8 cellular contexts compared by ENCODE assay signal in the genomic region with DNA sequence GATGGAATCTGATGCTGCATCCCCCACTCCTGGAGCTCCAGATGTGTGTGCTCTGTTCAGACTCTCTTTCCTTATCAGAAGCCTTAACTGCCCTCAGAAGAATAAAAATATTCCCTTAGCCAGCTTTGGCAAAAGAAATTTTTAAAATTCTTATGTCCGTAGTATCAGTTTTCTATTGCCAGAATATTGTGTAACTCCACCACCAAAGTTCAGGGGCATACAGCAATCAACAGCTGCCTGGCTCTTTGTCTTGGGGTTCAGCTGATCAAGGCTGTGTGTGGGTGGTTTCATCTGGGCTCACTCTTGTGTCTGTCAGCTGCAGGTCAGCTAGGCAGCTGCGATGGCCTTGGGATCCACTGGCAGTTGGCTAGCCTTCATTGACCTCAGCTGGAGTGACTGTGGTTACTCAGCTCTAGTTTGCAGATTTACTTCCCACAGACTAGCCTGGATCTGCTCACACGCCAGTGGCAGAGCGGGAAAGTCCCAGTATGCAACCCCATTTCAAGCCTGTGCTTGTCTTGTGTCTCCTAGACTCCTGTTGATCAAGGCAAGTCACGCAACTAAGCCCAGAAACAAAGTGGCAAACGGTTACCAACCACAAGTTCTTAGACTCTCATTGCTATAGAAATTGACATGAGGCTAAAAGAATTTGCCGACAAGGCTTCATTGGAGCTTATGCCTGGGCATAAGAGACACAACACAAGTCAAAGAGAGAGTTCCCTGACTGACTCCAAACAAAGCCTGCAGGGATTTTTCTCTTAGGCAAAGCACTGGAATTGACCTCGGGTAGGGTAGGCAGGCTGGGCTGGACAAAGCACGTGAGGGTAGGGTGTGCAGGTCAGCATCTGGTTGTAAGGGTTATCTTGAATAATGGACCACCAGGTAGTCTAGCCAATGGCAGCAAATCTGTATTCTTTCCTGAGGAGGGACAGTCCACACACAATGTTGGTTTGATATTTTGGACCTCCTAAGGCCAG. TPM values are rescaled to one million over a fixed set of nuclear protein-coding genes. Genes with fewer than 3 reads are reported as not detected.
A peak's percentile ranks its signal among the peaks of the same experiment; 100 is the strongest.
DNase-seq lines count a peak whose midpoint lies in the region; ATAC-seq, FAIRE-seq and TF ChIP-seq lines count a peak whose summit lies in the region.

No MANE protein-coding gene starts in this region.

- intact Hi-C loops in kidney (cut with DNase I), result no loop called here

- no peaks in the 10 kb centered on the region for H3K27me3 ChIP-seq in subcutaneous abdominal adipose tissue (ENCODE audit: control insufficient read depth in 5 of 5, insufficient read depth in 4 of 5, low read length in 5 of 5)

- ATAC-seq in HG02852 (IDR thresholded peaks at IDR 0.05; ENCODE audit: unreplicated experiment) (peak; percentile 52), GM21526 (IDR thresholded peaks at IDR 0.05; ENCODE audit: low FRiP score, unreplicated experiment) (no peak)

- H3K9ac ChIP-seq in kidney (ENCODE audit: low read length in 2 of 2) (no peak overlapping the region), subcutaneous abdominal adipose tissue (ENCODE audit: low read length in 5 of 5) (no peak overlapping the region)

- no peak for FAIRE-seq in kidney (lab: Jason Lieb, UNC)

- TF ChIP-seq CTCF in kidney (IDR thresholded peaks at IDR 0.05; ENCODE audit: borderline replicate concordance, extremely low read depth, insufficient read depth) (no peak), GM10266 (IDR thresholded peaks at IDR 0.05; ENCODE audit: control insufficient read depth, insufficient read depth, low read depth, missing control alignments) (no peak)

- H3K4me3 ChIP-seq in kidney (ENCODE audit: low read length in 2 of 2), result no peak overlapping the region
- no peak overlapping the region for H3K4me3 ChIP-seq in subcutaneous abdominal adipose tissue (ENCODE audit: low read depth in 1 of 5, low read length in 5 of 5)

- H3K4me1 ChIP-seq in kidney (ENCODE audit: control insufficient read depth in 1 of 2, insufficient read depth in 1 of 2, low read depth in 1 of 2, low read length in 2 of 2) (peaks cover 5% of the 10 kb centered on the region in 2 donors), subcutaneous abdominal adipose tissue (ENCODE audit: control insufficient read depth in 5 of 5, insufficient read depth in 5 of 5, low read length in 5 of 5) (peaks cover 5 to 25% (median 21%) of the 10 kb centered on the region in 5 donors)

- H3K9me3 ChIP-seq in kidney (ENCODE audit: control insufficient read depth in 1 of 2, low read length in 2 of 2) (no peaks in the 10 kb centered on the region), subcutaneous abdominal adipose tissue (ENCODE audit: control insufficient read depth in 5 of 5, low read length in 5 of 5) (no peaks in the 10 kb centered on the region)

- DNase-seq in astrocyte of the hippocampus (ENCODE audit: low read depth, low spot score), result peak; percentile 68
- peak; percentile 91 for DNase-seq in kidney
- no peak for DNase-seq in GM19240 (ENCODE audit: insufficient read length, low spot score)
- DNase-seq in GM10266 (ENCODE audit: extremely low spot score), result no peak
- no peak for DNase-seq in RPMI8226

- H3K36me3 ChIP-seq in kidney (ENCODE audit: control insufficient read depth in 1 of 2, insufficient read depth in 2 of 2, low read length in 2 of 2), result peaks cover 13 to 36% of the 10 kb centered on the region in 2 donors
- peaks cover 7 to 49% (median 41%) of the 10 kb centered on the region in 5 donors for H3K36me3 ChIP-seq in subcutaneous abdominal adipose tissue (ENCODE audit: control insufficient read depth in 5 of 5, insufficient read depth in 5 of 5, low read length in 5 of 5)

- H3K27ac ChIP-seq in kidney (ENCODE audit: low read depth in 2 of 2, low read length in 2 of 2), result no peak overlapping the region
- H3K27ac ChIP-seq in subcutaneous abdominal adipose tissue (ENCODE audit: low read depth, low read length), result peak overlapping the region; percentile 85

RNA-seq across cellular contexts. Expression of a gene that starts 7.5 kb away (rescaled TPM):
- total RNA-seq in kidney, result 42.3 TPM
- 62.3 TPM for polyA plus RNA-seq in kidney (ENCODE audit: insufficient read depth, low read depth, low replicate concordance)

RNA-seq across cellular contexts. Expression of a gene that starts 8.0 kb away (rescaled TPM):
- total RNA-seq in kidney, result 36.8 TPM
- 29.7 TPM for polyA plus RNA-seq in kidney (ENCODE audit: insufficient read depth, low read depth, low replicate concordance)

RNA-seq across cellular contexts. Expression of a gene that starts 22.7 kb away (rescaled TPM):
- total RNA-seq in kidney, result 11.1 TPM
- 16.2 TPM for polyA plus RNA-seq in kidney (ENCODE audit: insufficient read depth, low read depth, low replicate concordance)

RNA-seq across cellular contexts. Expression of a gene that starts 36.6 kb away (rescaled TPM):
- total RNA-seq in kidney, result 64.6 TPM
- 107 TPM for polyA plus RNA-seq in kidney (ENCODE audit: insufficient read depth, low read depth, low replicate concordance)

RNA-seq across cellular contexts. Expression of a gene that starts 36.8 kb away (rescaled TPM):
- 185 TPM for total RNA-seq in kidney
- 131 TPM for polyA plus RNA-seq in kidney (ENCODE audit: insufficient read depth, low read depth, low replicate concordance)

Comparison
In these comparisons a context has a peak if more than half of its experiments do, and no peak if none do; other contexts are left out.
1. DNase-seq: peak in astrocyte of the hippocampus (single experiment) and kidney (single experiment); none in GM19240 (single experiment), GM10266 (single experiment) and RPMI8226 (single experiment).